1 cellular context compared by ENCODE assay signal in the genomic region with DNA sequence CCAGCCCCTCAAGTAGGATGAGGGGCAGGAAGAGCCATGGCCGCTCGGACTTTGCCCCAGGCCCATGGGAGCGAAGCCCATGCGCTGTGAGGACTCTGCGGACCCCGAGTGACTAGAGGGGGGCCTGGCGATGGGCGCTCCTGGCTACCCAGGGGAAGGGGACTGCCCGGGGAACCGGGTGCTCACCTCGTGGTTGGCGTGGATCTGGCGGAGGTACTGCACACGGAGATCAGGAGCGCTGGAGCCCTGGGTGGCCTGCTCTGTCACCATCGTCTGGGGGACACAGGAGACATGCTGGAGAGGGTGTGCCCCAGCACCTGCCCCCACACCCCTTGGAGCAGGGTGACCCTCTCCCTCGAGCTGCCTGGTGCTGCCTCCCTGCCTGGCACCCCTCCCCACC.
TF ChIP-seq lines count a peak whose summit lies in the region.

No MANE protein-coding gene starts in this region.

TF ChIP-seq in WTC11, 78 proteins besides CTCF, POLR2A, EP300 and RAD21 (continued from another document):
- TF ChIP-seq, protein P1, sequence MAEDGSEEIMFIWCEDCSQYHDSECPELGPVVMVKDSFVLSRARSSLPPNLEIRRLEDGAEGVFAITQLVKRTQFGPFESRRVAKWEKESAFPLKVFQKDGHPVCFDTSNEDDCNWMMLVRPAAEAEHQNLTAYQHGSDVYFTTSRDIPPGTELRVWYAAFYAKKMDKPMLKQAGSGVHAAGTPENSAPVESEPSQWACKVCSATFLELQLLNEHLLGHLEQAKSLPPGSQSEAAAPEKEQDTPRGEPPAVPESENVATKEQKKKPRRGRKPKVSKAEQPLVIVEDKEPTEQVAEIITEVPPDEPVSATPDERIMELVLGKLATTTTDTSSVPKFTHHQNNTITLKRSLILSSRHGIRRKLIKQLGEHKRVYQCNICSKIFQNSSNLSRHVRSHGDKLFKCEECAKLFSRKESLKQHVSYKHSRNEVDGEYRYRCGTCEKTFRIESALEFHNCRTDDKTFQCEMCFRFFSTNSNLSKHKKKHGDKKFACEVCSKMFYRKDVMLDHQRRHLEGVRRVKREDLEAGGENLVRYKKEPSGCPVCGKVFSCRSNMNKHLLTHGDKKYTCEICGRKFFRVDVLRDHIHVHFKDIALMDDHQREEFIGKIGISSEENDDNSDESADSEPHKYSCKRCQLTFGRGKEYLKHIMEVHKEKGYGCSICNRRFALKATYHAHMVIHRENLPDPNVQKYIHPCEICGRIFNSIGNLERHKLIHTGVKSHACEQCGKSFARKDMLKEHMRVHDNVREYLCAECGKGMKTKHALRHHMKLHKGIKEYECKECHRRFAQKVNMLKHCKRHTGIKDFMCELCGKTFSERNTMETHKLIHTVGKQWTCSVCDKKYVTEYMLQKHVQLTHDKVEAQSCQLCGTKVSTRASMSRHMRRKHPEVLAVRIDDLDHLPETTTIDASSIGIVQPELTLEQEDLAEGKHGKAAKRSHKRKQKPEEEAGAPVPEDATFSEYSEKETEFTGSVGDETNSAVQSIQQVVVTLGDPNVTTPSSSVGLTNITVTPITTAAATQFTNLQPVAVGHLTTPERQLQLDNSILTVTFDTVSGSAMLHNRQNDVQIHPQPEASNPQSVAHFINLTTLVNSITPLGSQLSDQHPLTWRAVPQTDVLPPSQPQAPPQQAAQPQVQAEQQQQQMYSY (CRISPR knock-in tag; IDR thresholded peaks at IDR 0.05), result no peak
- TF ChIP-seq NR2C2 (CRISPR knock-in tag; IDR thresholded peaks at IDR 0.05) (no peak), ZBTB21 (CRISPR knock-in tag; IDR thresholded peaks at IDR 0.05; ENCODE audit: borderline replicate concordance) (no peak), MXD4 (CRISPR knock-in tag; IDR thresholded peaks at IDR 0.05; ENCODE audit: borderline replicate concordance) (no peak), NR3C1 (CRISPR knock-in tag; conservative IDR thresholded peaks at IDR 0.05; ENCODE audit: low read depth) (no peak)
